9 cellular contexts compared by ENCODE assay signal in genomic region chr9:84296146-84296843, GRCh38. TPM values are rescaled to one million over a fixed set of nuclear protein-coding genes. Genes with fewer than 3 reads are reported as not detected.
DNase-seq lines count a peak whose midpoint lies in the region; ATAC-seq lines count a peak whose summit lies in the region.
"Had no signal": no experiment of that assay in that cellular context is flagged by ENCODE, and none has a peak within 500 bp of the region (broad histone marks: within the 10 kb centered on the region; RNA-seq: fewer than 3 reads in every experiment).

No MANE protein-coding gene starts in this region.

- no peaks in the 10 kb centered on the region for H3K27me3 Mint-ChIP-seq in activated T-cell treated with anti-CD3 and anti-CD28 coated beads, Interleukin-2, amount 50 U/mL, for 4 hours (ENCODE audit: low read depth)
- no peaks in the 10 kb centered on the region for H3K27me3 Mint-ChIP-seq in naive B cell

- H3K4me1 Mint-ChIP-seq in activated T-cell treated with anti-CD3 and anti-CD28 coated beads, Interleukin-2, amount 50 U/mL, for 4 hours (ENCODE audit: low read depth) = peaks cover 50% of the 10 kb centered on the region
- peaks cover 31 to 53% (median 35%) of the 10 kb centered on the region in 3 donors for H3K4me1 Mint-ChIP-seq in naive B cell

- no peaks in the 10 kb centered on the region for H3K36me3 Mint-ChIP-seq in activated T-cell treated with anti-CD3 and anti-CD28 coated beads, Interleukin-2, amount 50 U/mL, for 4 hours (ENCODE audit: insufficient read depth)
- no peaks in the 10 kb centered on the region for H3K36me3 Mint-ChIP-seq in naive B cell
- H3K36me3 Mint-ChIP-seq: brain had no signal

- H3K4me3 Mint-ChIP-seq in activated T-cell treated with anti-CD3 and anti-CD28 coated beads, Interleukin-2, amount 50 U/mL, for 4 hours = peak overlapping the region; percentile 13
- peak overlapping the region in 2 of 8 donors; percentile 6 to 65 for H3K4me3 Mint-ChIP-seq in naive B cell
- H3K4me3 Mint-ChIP-seq: brain had no signal

- no peaks in the 10 kb centered on the region for H3K9me3 Mint-ChIP-seq in activated T-cell treated with anti-CD3 and anti-CD28 coated beads, Interleukin-2, amount 50 U/mL, for 4 hours
- no peaks in the 10 kb centered on the region for H3K9me3 Mint-ChIP-seq in naive B cell
- H3K9me3 Mint-ChIP-seq: brain had no signal

- ATAC-seq in GM19372 (IDR thresholded peaks at IDR 0.05; ENCODE audit: low read depth, unreplicated experiment) = peak; percentile 43
- peak; percentile 48 for ATAC-seq in HG03520 (IDR thresholded peaks at IDR 0.05; ENCODE audit: unreplicated experiment)
- ATAC-seq in activated T-cell treated with anti-CD3 and anti-CD28 coated beads, Interleukin-2, amount 50 U/mL, for 4 hours = peak; percentile 87 to 88
- peak in 1 of 2 donors; percentile 29 for ATAC-seq in naive B cell (ENCODE audit: low read depth in 2 of 2)

- peak overlapping the region in 5 of 6 donors; percentile 38 to 90 (median 73) for H3K27ac Mint-ChIP-seq in naive B cell

- in situ Hi-C loops in ACHN (cut with HindIII; ENCODE audit: low pct_ligation_motif_present, low pct_unique_long_range_greater_than_20kb, low sequenced_read_pairs) = no loop called here

- peak; percentile 30 for DNase-seq in ACHN
- DNase-seq in activated T-cell treated with anti-CD3 and anti-CD28 coated beads, Interleukin-2, amount 50 U/mL, for 4 hours = peak; percentile 14
- DNase-seq in naive B cell = no peak
- DNase-seq in DMS79 (lab: John Stamatoyannopoulos, UW) = no peak
- no peak for DNase-seq in NCI-H2081 (lab: John Stamatoyannopoulos, UW)
- no peak for DNase-seq in NCI-H1105 treated with DMSO at 0.1 percent for 48 hours (lab: John Stamatoyannopoulos, UW)

RNA-seq across cellular contexts. Expression of gene SLC28A3, which starts 44.3 kb away (rescaled TPM):
- under 1 TPM; 0.08 to 0.11 (median 0.08) TPM for total RNA-seq in activated T-cell treated with anti-CD3 and anti-CD28 coated beads, Interleukin-2, amount 50 U/mL, for 4 hours
- under 1 TPM in 2 of 6 donors, not detected in 4; 0.05 to 0.08 TPM for polyA plus RNA-seq in naive B cell (ENCODE audit: low read depth in 6 of 6)

Comparison
In these comparisons a context has a peak if more than half of its experiments do, and no peak if none do; other contexts are left out.
1. DNase-seq: peak in ACHN (single experiment) and activated T-cell treated with anti-CD3 and anti-CD28 coated beads, Interleukin-2, amount 50 U/mL, for 4 hours (single experiment); none in naive B cell (single experiment), DMS79 (single experiment), NCI-H2081 (0 of 2) and NCI-H1105 treated with DMSO at 0.1 percent for 48 hours (single experiment).